9 cellular contexts compared by ENCODE assay signal in genomic region chr4:152063301-152064235, GRCh38.
DNase-seq lines count a peak whose midpoint lies in the region; ATAC-seq and TF ChIP-seq lines count a peak whose summit lies in the region.
"Had no signal": no experiment of that assay in that cellular context is flagged by ENCODE, and none has a peak within 500 bp of the region (broad histone marks: within the 10 kb centered on the region; RNA-seq: fewer than 3 reads in every experiment).

No MANE protein-coding gene starts in this region.

- no peak overlapping the region for H3K4me3 ChIP-seq in effector memory CD4-positive, alpha-beta T cell (ENCODE audit: insufficient read depth, low read depth, low read length, poor library complexity, severe bottlenecking)
- H3K4me3 ChIP-seq: thoracic aorta had no signal

- intact Hi-C loops in natural killer cell (cut with micrococcal nuclease), result no loop called here

- H3K27me3 Mint-ChIP-seq in natural killer cell (ENCODE audit: low read depth in 2 of 2), result peaks cover 9% of the 10 kb centered on the region in 2 donors
- H3K27me3 Mint-ChIP-seq in natural killer cell treated with Interleukin-12 subunit alpha and Interleukin-12 subunit beta and Interleukin-15 and Interleukin-18, amount 100 ng/mL, for 72 hours, result peaks cover 2 to 12% of the 10 kb centered on the region in 2 donors
- peaks cover 4% of the 10 kb centered on the region for H3K27me3 Mint-ChIP-seq in type B pancreatic cell

- H3K27me3 ChIP-seq in effector memory CD4-positive, alpha-beta T cell (replicated peaks; ENCODE audit: control insufficient read depth, insufficient read depth, low read length, poor library complexity, severe bottlenecking), result no peaks in the 10 kb centered on the region

- H3K4me1 Mint-ChIP-seq in natural killer cell, result peaks cover 28 to 30% of the 10 kb centered on the region in 2 donors
- peaks cover 19% of the 10 kb centered on the region in 2 donors for H3K4me1 Mint-ChIP-seq in natural killer cell treated with Interleukin-12 subunit alpha and Interleukin-12 subunit beta and Interleukin-15 and Interleukin-18, amount 100 ng/mL, for 72 hours (ENCODE audit: low read depth in 2 of 2)
- H3K4me1 Mint-ChIP-seq in type B pancreatic cell (ENCODE audit: unreplicated experiment), result peaks cover 15% of the 10 kb centered on the region

- H3K36me3 ChIP-seq in effector memory CD4-positive, alpha-beta T cell (ENCODE audit: control insufficient read depth, insufficient read depth, low read length), result no peaks in the 10 kb centered on the region
- H3K36me3 ChIP-seq: thoracic aorta had no signal

- peaks cover 0 to 3% of the 10 kb centered on the region in 2 donors for H3K9me3 Mint-ChIP-seq in natural killer cell
- H3K9me3 Mint-ChIP-seq in natural killer cell treated with Interleukin-12 subunit alpha and Interleukin-12 subunit beta and Interleukin-15 and Interleukin-18, amount 100 ng/mL, for 72 hours, result no peaks in the 10 kb centered on the region
- H3K9me3 Mint-ChIP-seq in type B pancreatic cell, result no peaks in the 10 kb centered on the region

- H3K27ac Mint-ChIP-seq in natural killer cell, result no peak overlapping the region
- H3K27ac Mint-ChIP-seq in natural killer cell treated with Interleukin-12 subunit alpha and Interleukin-12 subunit beta and Interleukin-15 and Interleukin-18, amount 100 ng/mL, for 72 hours, result no peak overlapping the region
- no peak overlapping the region for H3K27ac Mint-ChIP-seq in type B pancreatic cell

- no peak overlapping the region for H3K27ac ChIP-seq in effector memory CD4-positive, alpha-beta T cell (ENCODE audit: insufficient read depth, low read length, poor library complexity, severe bottlenecking)
- H3K27ac ChIP-seq: thoracic aorta had no signal

- peak; percentile 79 to 98 (median 82) for ATAC-seq in natural killer cell
- no peak for ATAC-seq in natural killer cell treated with Interleukin-12 subunit alpha and Interleukin-12 subunit beta and Interleukin-15 and Interleukin-18, amount 100 ng/mL, for 72 hours
- ATAC-seq in GM19455 (IDR thresholded peaks at IDR 0.05; ENCODE audit: unreplicated experiment), result no peak
- no peak for ATAC-seq in HG02970 (IDR thresholded peaks at IDR 0.05; ENCODE audit: low FRiP score, unreplicated experiment)

- peaks cover under 1% of the 10 kb centered on the region for H3K4me1 ChIP-seq in effector memory CD4-positive, alpha-beta T cell (ENCODE audit: control insufficient read depth, insufficient read depth, low read length, poor library complexity, severe bottlenecking)

- H3K9me3 ChIP-seq in effector memory CD4-positive, alpha-beta T cell (ENCODE audit: control insufficient read depth, low read length), result no peaks in the 10 kb centered on the region
- H3K9me3 ChIP-seq: thoracic aorta had no signal

- DNase-seq in natural killer cell, result no peak
- no peak for DNase-seq in natural killer cell treated with Interleukin-12 subunit alpha and Interleukin-12 subunit beta and Interleukin-15 and Interleukin-18, amount 100 ng/mL, for 72 hours (ENCODE audit: low spot score)
- DNase-seq in SHP77 (lab: John Stamatoyannopoulos, UW), result peak; percentile 37 to 64
- peak; percentile 23 to 37 (median 28) for DNase-seq in effector memory CD4-positive, alpha-beta T cell
- no peak for DNase-seq in type B pancreatic cell (ENCODE audit: extremely low spot score, unreplicated experiment)
- no peak for DNase-seq in germinal center (ENCODE audit: low spot score)

- no peak overlapping the region for H3K4me3 Mint-ChIP-seq in natural killer cell
- no peak overlapping the region for H3K4me3 Mint-ChIP-seq in natural killer cell treated with Interleukin-12 subunit alpha and Interleukin-12 subunit beta and Interleukin-15 and Interleukin-18, amount 100 ng/mL, for 72 hours
- H3K4me3 Mint-ChIP-seq in type B pancreatic cell, result peak overlapping the region; percentile 23

- no peaks in the 10 kb centered on the region for H3K36me3 Mint-ChIP-seq in natural killer cell
- H3K36me3 Mint-ChIP-seq in natural killer cell treated with Interleukin-12 subunit alpha and Interleukin-12 subunit beta and Interleukin-15 and Interleukin-18, amount 100 ng/mL, for 72 hours, result peaks cover 5% of the 10 kb centered on the region
- no peaks in the 10 kb centered on the region for H3K36me3 Mint-ChIP-seq in type B pancreatic cell

- TF ChIP-seq CTCF in natural killer cell (IDR thresholded peaks at IDR 0.05) (no peak), type B pancreatic cell (conservative IDR thresholded peaks at IDR 0.05) (no peak)

Comparison
In these comparisons a context has a peak if more than half of its experiments do, and no peak if none do; other contexts are left out.
1. ATAC-seq: peak in natural killer cell (3 of 3); none in natural killer cell treated with Interleukin-12 subunit alpha and Interleukin-12 subunit beta and Interleukin-15 and Interleukin-18, amount 100 ng/mL, for 72 hours (0 of 2), GM19455 (single experiment) and HG02970 (single experiment).
2. DNase-seq: peak in SHP77 (2 of 2) and effector memory CD4-positive, alpha-beta T cell (3 of 3); none in natural killer cell (single experiment), natural killer cell treated with Interleukin-12 subunit alpha and Interleukin-12 subunit beta and Interleukin-15 and Interleukin-18, amount 100 ng/mL, for 72 hours (single experiment), type B pancreatic cell (single experiment) and germinal center (single experiment).